In the genomic region with DNA sequence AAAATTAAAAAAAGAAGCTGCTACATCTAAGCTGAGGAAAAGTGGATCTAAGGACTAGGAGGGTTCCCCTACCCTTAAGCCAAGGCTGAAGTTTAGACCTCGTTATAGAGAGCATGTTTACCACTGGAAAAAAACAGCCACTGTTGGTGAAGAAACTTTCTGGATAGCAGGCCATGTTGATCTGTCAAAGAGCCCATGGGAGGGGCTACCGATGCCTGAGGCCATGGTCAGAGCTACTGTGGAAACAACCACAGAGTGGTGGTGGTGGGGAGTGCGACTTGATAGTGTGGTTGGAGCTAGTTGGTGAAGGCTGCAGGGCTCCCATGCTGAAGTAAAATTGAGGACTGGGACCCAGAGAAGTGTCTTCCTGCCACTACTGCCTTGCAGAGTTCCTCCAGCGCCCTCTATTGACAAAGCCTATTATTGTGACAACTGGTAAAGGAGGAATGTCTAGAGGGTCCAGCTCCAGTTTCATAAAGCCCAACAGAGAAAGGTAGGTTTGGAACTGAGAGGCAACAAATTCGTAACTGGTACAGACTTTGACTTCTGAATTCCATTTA, we compare ENCODE assay signal across 9 cellular contexts. TPM values are rescaled to one million over a fixed set of nuclear protein-coding genes. Genes with fewer than 3 reads are reported as not detected.
A peak's percentile ranks its signal among the peaks of the same experiment; 100 is the strongest.
DNase-seq lines count a peak whose midpoint lies in the region; ATAC-seq, FAIRE-seq and TF ChIP-seq lines count a peak whose summit lies in the region.
"Had no signal": no experiment of that assay in that cellular context is flagged by ENCODE, and none has a peak within 500 bp of the region (broad histone marks: within the 10 kb centered on the region; RNA-seq: fewer than 3 reads in every experiment).

No MANE protein-coding gene starts in this region.

- H3K27me3 Mint-ChIP-seq in Calu3 (ENCODE audit: unreplicated experiment) (peaks cover 11% of the 10 kb centered on the region), immature natural killer cell (ENCODE audit: low read depth in 3 of 3) (peaks cover 2 to 18% (median 14%) of the 10 kb centered on the region in 3 donors)
- H3K27me3 Mint-ChIP-seq in activated naive CD8-positive, alpha-beta T cell treated with anti-CD3 and anti-CD28 coated beads, Interleukin-2, amount 10 ng/mL, durations not matched to agents 7 days and 5 days, result peaks cover 28% of the 10 kb centered on the region

- intact Hi-C loops in Calu3 (cut with micrococcal nuclease; ENCODE audit: unreplicated experiment), result loop anchor here (5.0 kb wide), 2 partner anchors 82 to 143 kb away; no protein-coding TSS in a partner anchor

- H3K9me3 Mint-ChIP-seq in Calu3 (ENCODE audit: low read depth, unreplicated experiment), result peaks cover 2% of the 10 kb centered on the region
- peaks cover 7% of the 10 kb centered on the region for H3K9me3 Mint-ChIP-seq in activated naive CD8-positive, alpha-beta T cell treated with anti-CD3 and anti-CD28 coated beads, Interleukin-2, amount 10 ng/mL, durations not matched to agents 7 days and 5 days
- H3K9me3 Mint-ChIP-seq in immature natural killer cell, result peaks cover 15 to 23% (median 20%) of the 10 kb centered on the region in 6 donors

- peak; percentile 81 for ATAC-seq in activated naive CD8-positive, alpha-beta T cell treated with anti-CD3 and anti-CD28 coated beads, Interleukin-2, amount 10 ng/mL, durations not matched to agents 7 days and 5 days (ENCODE audit: low read depth)
- no peak for ATAC-seq in GM21447 (IDR thresholded peaks at IDR 0.05; ENCODE audit: unreplicated experiment)
- no peak for ATAC-seq in GM21786 (IDR thresholded peaks at IDR 0.05; ENCODE audit: unreplicated experiment)
- ATAC-seq: T-cell had no signal

- peak; percentile 50 for TF ChIP-seq CTCF in Calu3 (IDR thresholded peaks at IDR 0.05; ENCODE audit: unreplicated experiment)

- H3K36me3 Mint-ChIP-seq in Calu3 (ENCODE audit: insufficient read depth, unreplicated experiment) (no peaks in the 10 kb centered on the region), immature natural killer cell (peaks cover 0 to 4% (median 0%) of the 10 kb centered on the region in 3 donors)
- no peaks in the 10 kb centered on the region for H3K36me3 Mint-ChIP-seq in activated naive CD8-positive, alpha-beta T cell treated with anti-CD3 and anti-CD28 coated beads, Interleukin-2, amount 10 ng/mL, durations not matched to agents 7 days and 5 days

- no peak for TF ChIP-seq POLR2A in H54 (IDR thresholded peaks at IDR 0.05; ENCODE audit: low read depth, low read length)

- CTCF ChIA-PET in Calu3 (lab: Charles Lee), result interaction anchor here (0.8 kb wide), 1 partner anchor 80 kb away, joined by 5 read pairs; no protein-coding TSS in a partner anchor

- no TSS peak for BruUV-seq in Calu3 (replicated peaks; lab: Mats Ljungman, UMichigan)

- H3K27ac Mint-ChIP-seq in Calu3 (ENCODE audit: unreplicated experiment) (no peak overlapping the region), immature natural killer cell (no peak overlapping the region)
- H3K27ac Mint-ChIP-seq in activated naive CD8-positive, alpha-beta T cell treated with anti-CD3 and anti-CD28 coated beads, Interleukin-2, amount 10 ng/mL, durations not matched to agents 7 days and 5 days, result no peak overlapping the region
- H3K27ac Mint-ChIP-seq: T-cell had no signal

- DNase-seq in Calu3 (peak; percentile 54), H54 (ENCODE audit: insufficient read length, low spot score) (no peak), NCI-H446 treated with DMSO at 0.1 percent for 48 hours (lab: John Stamatoyannopoulos, UW) (peak; percentile 8), immature natural killer cell (peak; percentile 21 to 38 (median 25)), urothelium cell line (ENCODE audit: low spot score) (peak; percentile 25)
- DNase-seq in activated naive CD8-positive, alpha-beta T cell treated with anti-CD3 and anti-CD28 coated beads, Interleukin-2, amount 10 ng/mL, durations not matched to agents 7 days and 5 days, result peak; percentile 26

- H3K4me1 Mint-ChIP-seq in Calu3 (ENCODE audit: low read depth, unreplicated experiment), result no peaks in the 10 kb centered on the region
- peaks cover 2% of the 10 kb centered on the region for H3K4me1 Mint-ChIP-seq in activated naive CD8-positive, alpha-beta T cell treated with anti-CD3 and anti-CD28 coated beads, Interleukin-2, amount 10 ng/mL, durations not matched to agents 7 days and 5 days
- no peaks in the 10 kb centered on the region for H3K4me1 Mint-ChIP-seq in immature natural killer cell
- H3K4me1 Mint-ChIP-seq: T-cell had no signal

- POLR2A ChIA-PET in activated naive CD8-positive, alpha-beta T cell treated with anti-CD3 and anti-CD28 coated beads, Interleukin-2, amount 10 ng/mL, durations not matched to agents 7 days and 5 days (lab: Charles Lee), result no interaction called here

- H3K4me3 Mint-ChIP-seq in Calu3 (ENCODE audit: low read depth, unreplicated experiment), result no peak overlapping the region
- H3K4me3 Mint-ChIP-seq in activated naive CD8-positive, alpha-beta T cell treated with anti-CD3 and anti-CD28 coated beads, Interleukin-2, amount 10 ng/mL, durations not matched to agents 7 days and 5 days, result no peak overlapping the region
- H3K4me3 Mint-ChIP-seq in immature natural killer cell, result no peak overlapping the region
- H3K4me3 Mint-ChIP-seq: T-cell had no signal

- FAIRE-seq in H54 (lab: Jason Lieb, UNC), result peak; percentile 78
- no peak for FAIRE-seq in urothelium cell line (lab: Jason Lieb, UNC)

RNA-seq across cellular contexts. Expression of gene FAM20A, which starts 12.7 kb away (rescaled TPM):
- total RNA-seq in Calu3 (2022), result 0.59 and 1.3 TPM in 2 replicates
- not detected for total RNA-seq in activated naive CD8-positive, alpha-beta T cell treated with anti-CD3 and anti-CD28 coated beads, Interleukin-2, amount 10 ng/mL, durations not matched to agents 7 days and 5 days
- not detected for polyA plus RNA-seq in immature natural killer cell
